Comparison of ENCODE assay signal across 15 cellular contexts in the genomic region with DNA sequence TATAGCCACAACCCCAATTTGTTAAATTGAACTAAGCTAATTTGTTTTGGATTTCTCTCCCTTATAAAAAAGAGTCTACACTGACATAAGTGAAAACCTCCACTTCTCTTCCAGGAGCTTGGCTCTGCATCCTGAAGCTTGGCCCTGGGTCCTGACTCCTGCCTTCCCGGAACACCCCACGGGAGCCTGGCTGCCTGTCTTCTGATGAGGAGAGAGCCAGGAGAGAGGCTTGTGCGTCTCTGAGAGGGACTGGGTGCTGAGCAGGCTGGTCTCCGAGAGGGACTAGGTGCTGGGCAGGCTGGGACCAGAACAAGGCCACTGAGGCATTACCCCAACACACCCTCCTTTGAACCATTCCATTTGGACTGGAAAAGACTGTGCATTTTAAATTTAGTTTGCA. TPM values are rescaled to one million over a fixed set of nuclear protein-coding genes. Genes with fewer than 3 reads are reported as not detected.
DNase-seq lines count a peak whose midpoint lies in the region; ATAC-seq, FAIRE-seq and TF ChIP-seq lines count a peak whose summit lies in the region.
"Had no signal": no experiment of that assay in that cellular context is flagged by ENCODE, and none has a peak within 500 bp of the region (broad histone marks: within the 10 kb centered on the region; RNA-seq: fewer than 3 reads in every experiment).

No MANE protein-coding gene starts in this region.

- H2AK5ac ChIP-seq in trophoblast cell (ENCODE audit: low read length): no peak overlapping the region

- H3K79me1 ChIP-seq in trophoblast cell (ENCODE audit: low read length): no peaks in the 10 kb centered on the region

- intact Hi-C loops in Right ventricle myocardium superior (cut with DNase I): no loop called here
- intact Hi-C loops in Right ventricle myocardium inferior (cut with DNase I): no loop called here
- intact Hi-C loops in K562 (cut with micrococcal nuclease): loop anchor here (1.0 kb wide), 1 partner anchor 17 kb away; no protein-coding TSS in a partner anchor

- peak; percentile 27 for ATAC-seq in Right ventricle myocardium superior (ENCODE audit: poor library complexity)
- ATAC-seq in Right ventricle myocardium inferior: no peak
- ATAC-seq in K562: no peak
- ATAC-seq: GM23338 had no signal

- 60% methylated on average over 4 of the region's 4 CpGs for WGBS in K562 (ENCODE audit: insufficient coverage, low coverage, missing lambda C conversion rate)
- WGBS in trophoblast cell (ENCODE audit: extremely low coverage, insufficient coverage, insufficient read length): no CpG with 5 or more reads among the region's 4 CpGs

- CTCF ChIA-PET in K562 (lab: Yijun Ruan, JAX; ENCODE audit: low intra/inter-chr PET ratio): no interaction called here

- no peaks in the 10 kb centered on the region for H3K9me1 ChIP-seq in K562 (ENCODE audit: control insufficient read depth, insufficient read depth, low read length)

- no peak overlapping the region for H2BK120ac ChIP-seq in trophoblast cell (ENCODE audit: insufficient read depth, low read length, poor library complexity)

- peak overlapping the region in 3 of 11 experiments; percentile 8 to 45 (median 26); a peak in 3 of 22 replicates for H3K9ac ChIP-seq in BLaER1 treated with 17β-estradiol and CSF1 and Interleukin-3, amounts not matched to agents 10 nM and 100 nM
- H3K9ac ChIP-seq in K562 (ENCODE audit: insufficient read depth in 1 of 2, low read depth in 2 of 2, low read length in 2 of 2): no peak overlapping the region
- no peak overlapping the region for H3K9ac ChIP-seq in trophoblast cell (ENCODE audit: low read length)

- peaks cover 35 to 99% (median 87%) of the 10 kb centered on the region in 10 experiments for H3K4me1 ChIP-seq in BLaER1 treated with 17β-estradiol and CSF1 and Interleukin-3, amounts not matched to agents 10 nM and 100 nM
- peaks cover 23 to 26% of the 10 kb centered on the region in 2 experiments for H3K4me1 ChIP-seq in K562 (replicated peaks in 1 of 2; ENCODE audit: control insufficient read depth in 2 of 2, insufficient read depth in 2 of 2, low read length in 2 of 2)
- H3K4me1 ChIP-seq in trophoblast cell (ENCODE audit: control insufficient read depth in 1 of 2, insufficient read depth in 2 of 2, low read length in 2 of 2): peaks cover 22% of the 10 kb centered on the region in 2 experiments
- H3K4me1 ChIP-seq: HAP-1 had no signal

- H3K9me3 ChIP-seq in BLaER1 treated with 17β-estradiol and CSF1 and Interleukin-3, amounts not matched to agents 10 nM and 100 nM (replicated peaks in 1 of 11): no peaks in the 10 kb centered on the region
- no peaks in the 10 kb centered on the region for H3K9me3 ChIP-seq in K562 (replicated peaks; ENCODE audit: control insufficient read depth, insufficient read depth, low read depth, low read length)
- no peaks in the 10 kb centered on the region for H3K9me3 ChIP-seq in trophoblast cell (ENCODE audit: insufficient read depth, low read depth, low read length)
- H3K9me3 ChIP-seq: HAP-1 had no signal

- no peak for TF ChIP-seq CTCF in K562 (IDR thresholded peaks at IDR 0.05 in 2 of 3, conservative IDR thresholded peaks at IDR 0.05 in 1 of 3; ENCODE audit: insufficient read depth in 2 of 3, low read depth in 1 of 3, low read length in 3 of 3)

- H3K27me3 ChIP-seq in BLaER1 treated with 17β-estradiol and CSF1 and Interleukin-3, amounts not matched to agents 10 nM and 100 nM: no peaks in the 10 kb centered on the region
- peaks cover 10 to 17% of the 10 kb centered on the region in 2 experiments; a peak in 4 of 5 replicates for H3K27me3 ChIP-seq in K562 (ENCODE audit: control insufficient read depth in 2 of 2, insufficient read depth in 2 of 2, low read length in 2 of 2)
- H3K27me3 ChIP-seq in trophoblast cell (ENCODE audit: insufficient read depth, low read length): no peaks in the 10 kb centered on the region

- no TSS peak for BruUV-seq in K562 (replicated peaks; lab: Mats Ljungman, UMichigan)

- no peak overlapping the region for H2AFZ ChIP-seq in K562 (ENCODE audit: low read depth, low read length)
- no peak overlapping the region for H2AFZ ChIP-seq in trophoblast cell (ENCODE audit: insufficient read depth, low read length, poor library complexity)
- H2AFZ ChIP-seq: GM23338 had no signal

- no peaks in the 10 kb centered on the region for H3K36me3 Mint-ChIP-seq in immature natural killer cell
- H3K36me3 Mint-ChIP-seq: CD4-positive, alpha-beta memory T cell had no signal

- no peak overlapping the region for H3K18ac ChIP-seq in trophoblast cell (ENCODE audit: low read length)

- H3K4ac ChIP-seq in trophoblast cell (ENCODE audit: low read depth, low read length): no peak overlapping the region

- FAIRE-seq in K562 (lab: Jason Lieb, UNC): no peak
- FAIRE-seq: GM12891 had no signal

- TF ChIP-seq POLR2A in K562 (conservative IDR thresholded peaks at IDR 0.05): no peak

- TF ChIP-seq RAD21 in K562 (CRISPR knock-in tag; conservative IDR thresholded peaks at IDR 0.05 in 1 of 2, IDR thresholded peaks at IDR 0.05 in 1 of 2): no peak

- in situ Hi-C loops in K562 (cut with MboI): no loop called here

- peak overlapping the region in 8 of 11 experiments; percentile 23 to 87 (median 61); a peak in 12 of 22 replicates for H3K27ac ChIP-seq in BLaER1 treated with 17β-estradiol and CSF1 and Interleukin-3, amounts not matched to agents 10 nM and 100 nM
- H3K27ac ChIP-seq in K562 (ENCODE audit: extremely low read depth, low read depth, low read length): no peak overlapping the region
- no peak overlapping the region for H3K27ac ChIP-seq in trophoblast cell (ENCODE audit: low read depth, low read length)

- H2BK12ac ChIP-seq in trophoblast cell (ENCODE audit: low read length): peak overlapping the region; percentile 55

- no peaks in the 10 kb centered on the region for H4K20me1 ChIP-seq in BLaER1 treated with 17β-estradiol and CSF1 and Interleukin-3, amounts not matched to agents 10 nM and 100 nM
- 0 out of 2 replicates have a peak, but pooled peaks cover 5% of the 10 kb centered on the region for H4K20me1 ChIP-seq in K562 (replicated peaks; ENCODE audit: control insufficient read depth, insufficient read depth, low read length)

- H3K4me3 ChIP-seq in BLaER1 treated with 17β-estradiol and CSF1 and Interleukin-3, amounts not matched to agents 10 nM and 100 nM: no peak overlapping the region
- H3K4me3 ChIP-seq in K562: no peak overlapping the region
- no peak overlapping the region for H3K4me3 ChIP-seq in trophoblast cell (ENCODE audit: low read depth, low read length)
- H3K4me3 ChIP-seq: GM23338, HAP-1 had no signal

- H4K12ac ChIP-seq in trophoblast cell (ENCODE audit: low read depth, low read length): no peak overlapping the region

- no peaks in the 10 kb centered on the region for H3K36me3 ChIP-seq in BLaER1 treated with 17β-estradiol and CSF1 and Interleukin-3, amounts not matched to agents 10 nM and 100 nM
- no peaks in the 10 kb centered on the region for H3K36me3 ChIP-seq in K562 (ENCODE audit: control insufficient read depth, insufficient read depth, low read length)
- no peaks in the 10 kb centered on the region for H3K36me3 ChIP-seq in trophoblast cell (ENCODE audit: control insufficient read depth in 1 of 2, insufficient read depth in 2 of 2, low read length in 2 of 2)
- H3K36me3 ChIP-seq: HAP-1 had no signal

- no peak overlapping the region for H3K4me3 Mint-ChIP-seq in immature natural killer cell
- H3K4me3 Mint-ChIP-seq: CD4-positive, alpha-beta memory T cell; GM23338 had no signal

- no peak overlapping the region for H3K23ac ChIP-seq in trophoblast cell (ENCODE audit: low read length)

- H3K27ac Mint-ChIP-seq in immature natural killer cell: peak overlapping the region in 1 of 6 donors; percentile 22
- H3K27ac Mint-ChIP-seq: CD4-positive, alpha-beta memory T cell; GM23338 had no signal

- no peak overlapping the region for H3K14ac ChIP-seq in trophoblast cell (ENCODE audit: low read length)

- H3K4me1 Mint-ChIP-seq in immature natural killer cell: peaks cover 0 to 2% of the 10 kb centered on the region in 2 donors

- H4K91ac ChIP-seq in trophoblast cell (ENCODE audit: low read depth, low read length): no peak overlapping the region

- H3K79me2 ChIP-seq in K562 (ENCODE audit: control insufficient read depth, insufficient read depth, low read length) (no peaks in the 10 kb centered on the region), trophoblast cell (ENCODE audit: control insufficient read depth, insufficient read depth, low read length, poor library complexity) (no peaks in the 10 kb centered on the region)

- H3K27me3 Mint-ChIP-seq in immature natural killer cell (ENCODE audit: low read depth in 3 of 3): peaks cover 2 to 9% (median 2%) of the 10 kb centered on the region in 3 donors

- POLR2A ChIA-PET in K562 (lab: Yijun Ruan, JAX): interaction anchor here (0.6 to 1.5 kb wide), 8 partner anchors 9 to 263 kb away, joined by 3 to 6 read pairs (median 4); no protein-coding TSS in a partner anchor

- DNase-seq in Right ventricle myocardium superior (peak; percentile 71), Right ventricle myocardium inferior (ENCODE audit: missing footprints) (no peak), K562 (ENCODE audit: extremely low read depth in 1 of 4, low spot score in 3 of 4) (peak in 1 of 4 experiments; percentile 14), trophoblast cell (peak in 1 of 2 donors; percentile 21), NCI-H69 (lab: John Stamatoyannopoulos, UW) (no peak), immature natural killer cell (no peak), SIG-M5 treated with dmso at 0.1 percent for 504 hours (lab: John Stamatoyannopoulos, UW; ENCODE audit: unreplicated experiment) (no peak)
- DNase-seq: 8988T; C1 segment of cervical spinal cord; CD4-positive, alpha-beta memory T cell; DMS79 had no signal

- TF ChIP-seq EP300 in K562 (IDR thresholded peaks at IDR 0.05; ENCODE audit: low read length): no peak

- no peak overlapping the region for H4K8ac ChIP-seq in trophoblast cell (ENCODE audit: low read depth, low read length)

- no peak overlapping the region for H2BK5ac ChIP-seq in trophoblast cell (ENCODE audit: low read depth, low read length, poor library complexity)

- no peaks in the 10 kb centered on the region for H3K9me3 Mint-ChIP-seq in immature natural killer cell
- H3K9me3 Mint-ChIP-seq: CD4-positive, alpha-beta memory T cell; GM23338 had no signal

- peak overlapping the region in 9 of 11 experiments; percentile 31 to 97 (median 84); a peak in 13 of 22 replicates for H3K4me2 ChIP-seq in BLaER1 treated with 17β-estradiol and CSF1 and Interleukin-3, amounts not matched to agents 10 nM and 100 nM
- H3K4me2 ChIP-seq in K562 (ENCODE audit: insufficient read depth, low read length) (no peak overlapping the region), trophoblast cell (ENCODE audit: low read length) (no peak overlapping the region)
- H3K4me2 ChIP-seq: GM23338 had no signal

RNA-seq across cellular contexts. Expression of gene PTGES, which starts 6.5 kb away (rescaled TPM):
- total RNA-seq in Right ventricle myocardium superior (4.5 TPM), Right ventricle myocardium inferior (4.8 TPM), K562 (2014; rRNA removed) (0.08 TPM in 1 of 2 replicates, not detected in the other), K562 (2014; rRNA removed; fragmentation: Illumina TruSeq; extraction: Trizol) (not detected in 2 replicates), K562 (2015; rRNA removed; fragmentation: Illumina TruSeq; extraction: Trizol) (not detected in 2 replicates), K562 (2021) (not detected in 2 replicates)
- total RNA-seq in K562 (2011; cell fraction: chromatin; rRNA removed; ENCODE audit: low replicate concordance): 0.28 TPM in 1 of 2 replicates, not detected in the other
- total RNA-seq in K562 (2011; cell fraction: nucleolus; rRNA removed): not detected in 2 replicates
- total RNA-seq in K562 (2011; cell fraction: nucleoplasm; rRNA removed): 0.22 TPM in 1 of 2 replicates, not detected in the other
- polyA plus RNA-seq in K562 (2011; rRNA removed) (0.05 and 0.13 TPM in 2 replicates), K562 (2014; fragmentation: Illumina TruSeq; extraction: Trizol) (0.11 TPM in 1 of 2 replicates, not detected in the other), K562 (2014; fragmentation: Nextera tagmentation; extraction: Ambion mirVana) (not detected), K562 (2014; rRNA removed) (not detected in 2 replicates), immature natural killer cell (not detected)
- 0.21 and 0.25 TPM in 2 replicates for polyA plus RNA-seq in K562 (2011; cell fraction: cytosol; rRNA removed)
- polyA plus RNA-seq in K562 (2011; cell fraction: nucleus; rRNA removed): 0.07 TPM in 1 of 2 replicates, not detected in the other
- polyA plus RNA-seq in K562 (2012): 0.10 and 0.30 TPM in 2 replicates
- 0.09 and 0.18 TPM in 2 replicates for polyA minus RNA-seq in K562 (2011; rRNA and poly(A)+ RNA removed)
- 0.76 and 1.2 TPM in 2 replicates for polyA minus RNA-seq in K562 (2011; cell fraction: cytosol; rRNA and poly(A)+ RNA removed)
- 0.33 and 0.40 TPM in 2 replicates for polyA minus RNA-seq in K562 (2011; cell fraction: nucleus; rRNA and poly(A)+ RNA removed)
- 68.3 and 70.0 TPM in 2 replicates for polyA plus RNA-seq in trophoblast cell (2013)
- total RNA-seq: CD4-positive, alpha-beta memory T cell had no signal
- polyA plus RNA-seq: CD4-positive, alpha-beta memory T cell had no signal

RNA-seq across cellular contexts. Expression of gene TOR1B, which starts 43.7 kb away (rescaled TPM):
- 10.0 TPM for total RNA-seq in Right ventricle myocardium superior
- 10.5 TPM for total RNA-seq in Right ventricle myocardium inferior
- 77.2 and 131 TPM in 2 replicates for total RNA-seq in K562 (2011; cell fraction: chromatin; rRNA removed; ENCODE audit: low replicate concordance)
- total RNA-seq in K562 (2011; cell fraction: nucleolus; rRNA removed): 102 and 116 TPM in 2 replicates
- 91.4 and 101 TPM in 2 replicates for total RNA-seq in K562 (2011; cell fraction: nucleoplasm; rRNA removed)
- 21.5 and 24.5 TPM in 2 replicates for total RNA-seq in K562 (2014; rRNA removed)
- total RNA-seq in K562 (2014; rRNA removed; fragmentation: Illumina TruSeq; extraction: Trizol): 23.4 and 23.9 TPM in 2 replicates
- 23.7 and 25.4 TPM in 2 replicates for total RNA-seq in K562 (2015; rRNA removed; fragmentation: Illumina TruSeq; extraction: Trizol)
- total RNA-seq in K562 (2021): 28.6 and 28.7 TPM in 2 replicates
- polyA plus RNA-seq in K562 (2011; rRNA removed): 28.9 and 36.5 TPM in 2 replicates
- polyA plus RNA-seq in K562 (2011; cell fraction: cytosol; rRNA removed): 28.1 and 29.3 TPM in 2 replicates
- polyA plus RNA-seq in K562 (2011; cell fraction: nucleus; rRNA removed): 23.9 and 27.6 TPM in 2 replicates
- 19.3 and 22.5 TPM in 2 replicates for polyA plus RNA-seq in K562 (2012)
- polyA plus RNA-seq in K562 (2014; fragmentation: Illumina TruSeq; extraction: Trizol): 24.6 and 27.0 TPM in 2 replicates
- polyA plus RNA-seq in K562 (2014; fragmentation: Nextera tagmentation; extraction: Ambion mirVana): 1 to 10 TPM; 4.2 to 6.9 TPM
- 28.1 and 29.2 TPM in 2 replicates for polyA plus RNA-seq in K562 (2014; rRNA removed)
- 27.4 and 40.5 TPM in 2 replicates for polyA minus RNA-seq in K562 (2011; rRNA and poly(A)+ RNA removed)
- polyA minus RNA-seq in K562 (2011; cell fraction: cytosol; rRNA and poly(A)+ RNA removed): 11.3 and 14.8 TPM in 2 replicates
- polyA minus RNA-seq in K562 (2011; cell fraction: nucleus; rRNA and poly(A)+ RNA removed): 19.0 and 21.8 TPM in 2 replicates
- 22.8 and 25.4 TPM in 2 replicates for polyA plus RNA-seq in trophoblast cell (2013)
- 10 to 100 TPM; 23.2 to 45.1 (median 25.8) TPM for polyA plus RNA-seq in immature natural killer cell

Comparison
In these comparisons a context has a peak if more than half of its experiments do, and no peak if none do; other contexts are left out.
1. H3K27ac ChIP-seq: peak in BLaER1 treated with 17β-estradiol and CSF1 and Interleukin-3, amounts not matched to agents 10 nM and 100 nM (8 of 11); none in K562 (single experiment) and trophoblast cell (single experiment).
2. H3K4me2 ChIP-seq: peak in BLaER1 treated with 17β-estradiol and CSF1 and Interleukin-3, amounts not matched to agents 10 nM and 100 nM (9 of 11); none in K562 (single experiment) and trophoblast cell (single experiment).